28 cellular contexts compared by ENCODE assay signal in genomic region chrX:22541926-22542325, GRCh38.
"Had no signal": no experiment of that assay in that cellular context is flagged by ENCODE, and none has a peak within 500 bp of the region (broad histone marks: within the 10 kb centered on the region; RNA-seq: fewer than 3 reads in every experiment).

No MANE protein-coding gene starts in this region.

- H3K4me1 Mint-ChIP-seq: activated CD4-positive, alpha-beta T cell treated with anti-CD3 and anti-CD28 coated beads, Interleukin-2, amount 10 ng/mL, durations not matched to agents 7 days and 5 days; activated naive CD4-positive, alpha-beta T cell treated with anti-CD3 and anti-CD28 coated beads, Interleukin-2, amount 10 ng/mL, durations not matched to agents 7 days and 5 days; activated naive CD8-positive, alpha-beta T cell treated with anti-CD3 and anti-CD28 coated beads, Interleukin-2, amount 10 ng/mL, durations not matched to agents 7 days and 5 days; activated T-helper 17 cell treated with anti-CD3 and anti-CD28 coated beads, Interleukin-2, amount 50 U/mL, for 72 hours had no signal

- H3K27ac ChIP-seq: adrenal gland, RWPE1, SJCRH30, VCaP had no signal

- H3K9me3 ChIP-seq: adrenal gland, SJCRH30, SK-N-SH had no signal

- H3K4me1 ChIP-seq: adrenal gland, SJCRH30 had no signal

- H3K4me3 Mint-ChIP-seq: activated CD4-positive, alpha-beta memory T cell treated with anti-CD3 and anti-CD28 coated beads for 36 hours; activated CD4-positive, alpha-beta T cell treated with anti-CD3 and anti-CD28 coated beads, Interleukin-2, amount 10 ng/mL, durations not matched to agents 7 days and 5 days; activated naive CD4-positive, alpha-beta T cell treated with anti-CD3 and anti-CD28 coated beads, Interleukin-2, amount 10 ng/mL, durations not matched to agents 7 days and 5 days; activated naive CD8-positive, alpha-beta T cell treated with anti-CD3 and anti-CD28 coated beads, Interleukin-2, amount 10 ng/mL, durations not matched to agents 7 days and 5 days; activated T-cell treated with anti-CD3 and anti-CD28 coated beads, Interleukin-2, amount 50 U/mL, for 4 hours; activated T-helper 17 cell treated with anti-CD3 and anti-CD28 coated beads, Interleukin-2, amount 50 U/mL, for 72 hours; brain had no signal

- H3K9me3 Mint-ChIP-seq: activated CD4-positive, alpha-beta memory T cell treated with anti-CD3 and anti-CD28 coated beads for 36 hours; activated CD4-positive, alpha-beta T cell treated with anti-CD3 and anti-CD28 coated beads, Interleukin-2, amount 10 ng/mL, durations not matched to agents 7 days and 5 days had no signal

- H3K27me3 Mint-ChIP-seq: activated CD4-positive, alpha-beta memory T cell treated with anti-CD3 and anti-CD28 coated beads for 36 hours; activated CD4-positive, alpha-beta T cell treated with anti-CD3 and anti-CD28 coated beads, Interleukin-2, amount 10 ng/mL, durations not matched to agents 7 days and 5 days; activated naive CD4-positive, alpha-beta T cell treated with anti-CD3 and anti-CD28 coated beads, Interleukin-2, amount 10 ng/mL, durations not matched to agents 7 days and 5 days; activated naive CD8-positive, alpha-beta T cell treated with anti-CD3 and anti-CD28 coated beads, Interleukin-2, amount 10 ng/mL, durations not matched to agents 7 days and 5 days; activated T-helper 17 cell treated with anti-CD3 and anti-CD28 coated beads, Interleukin-2, amount 50 U/mL, for 72 hours; brain had no signal

- H3K27ac Mint-ChIP-seq: activated CD4-positive, alpha-beta memory T cell treated with anti-CD3 and anti-CD28 coated beads for 36 hours; activated CD4-positive, alpha-beta T cell treated with anti-CD3 and anti-CD28 coated beads, Interleukin-2, amount 10 ng/mL, durations not matched to agents 7 days and 5 days; activated naive CD4-positive, alpha-beta T cell treated with anti-CD3 and anti-CD28 coated beads, Interleukin-2, amount 10 ng/mL, durations not matched to agents 7 days and 5 days; activated naive CD8-positive, alpha-beta T cell treated with anti-CD3 and anti-CD28 coated beads, Interleukin-2, amount 10 ng/mL, durations not matched to agents 7 days and 5 days; activated T-helper 17 cell treated with anti-CD3 and anti-CD28 coated beads, Interleukin-2, amount 50 U/mL, for 72 hours; brain had no signal

- H3K9ac ChIP-seq: SK-N-SH had no signal

- H3K36me3 Mint-ChIP-seq: activated CD4-positive, alpha-beta memory T cell treated with anti-CD3 and anti-CD28 coated beads for 36 hours; activated naive CD4-positive, alpha-beta T cell treated with anti-CD3 and anti-CD28 coated beads, Interleukin-2, amount 10 ng/mL, durations not matched to agents 7 days and 5 days; activated naive CD8-positive, alpha-beta T cell treated with anti-CD3 and anti-CD28 coated beads, Interleukin-2, amount 10 ng/mL, durations not matched to agents 7 days and 5 days; brain had no signal

- H3K4me3 ChIP-seq: adrenal gland, SJCRH30 had no signal

- H3K4me2 ChIP-seq: SK-N-SH had no signal

- DNase-seq: activated CD4-positive, alpha-beta memory T cell treated with anti-CD3 and anti-CD28 coated beads for 36 hours; activated CD4-positive, alpha-beta T cell treated with anti-CD3 and anti-CD28 coated beads, Interleukin-2, amount 10 ng/mL, durations not matched to agents 7 days and 5 days; activated CD4-positive, CD25-positive, alpha-beta regulatory T cell; activated CD8-positive, alpha-beta memory T cell treated with anti-CD3 and anti-CD28 coated beads for 24 hours; activated gamma-delta T cell; activated naive CD4-positive, alpha-beta T cell treated with anti-CD3 and anti-CD28 coated beads, Interleukin-2, amount 10 ng/mL, durations not matched to agents 7 days and 5 days; activated naive CD8-positive, alpha-beta T cell treated with anti-CD3 and anti-CD28 coated beads, Interleukin-2, amount 10 ng/mL, durations not matched to agents 7 days and 5 days; activated T-cell treated with anti-CD3 and anti-CD28 coated beads, Interleukin-2, amount 50 U/mL, for 4 hours; adrenal gland; aorta; Karpas-422; MM.1S; NCI-H1105; NCI-H1436; NCI-H1694 treated with DMSO at 0.1 percent for 48 hours; NCI-H2029 treated with DMSO at 0.1 percent for 48 hours; NCI-H345; NCI-H510A; NCI-H526 treated with DMSO at 0.1 percent for 48 hours; NCI-H82; Right ventricle myocardium superior; SJCRH30; SK-N-SH; T-helper 1 cell had no signal

- H3K27me3 ChIP-seq: adrenal gland, SJCRH30 had no signal

- H3K36me3 ChIP-seq: adrenal gland, SJCRH30 had no signal
